In the genomic region with DNA sequence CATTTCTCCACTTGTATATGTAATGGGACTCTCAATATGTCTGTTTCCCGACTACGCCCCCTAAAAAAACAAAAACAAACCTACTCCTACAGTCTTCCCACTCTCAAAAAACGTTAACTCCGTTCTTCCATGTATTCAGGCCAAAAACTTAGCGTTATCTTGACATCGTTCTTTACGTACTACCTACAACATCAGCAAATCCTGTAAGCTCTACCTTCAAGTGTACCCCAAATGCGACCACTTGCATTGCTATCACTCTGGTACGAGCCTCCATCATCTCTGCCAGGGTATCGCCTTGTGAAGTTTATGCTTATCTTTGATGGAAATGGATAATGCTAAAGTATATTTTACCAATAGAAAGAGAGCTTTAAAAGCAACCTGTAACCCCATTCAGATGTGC, we compare ENCODE assay signal across 9 cellular contexts. TPM values are rescaled to one million over a fixed set of nuclear protein-coding genes. Genes with fewer than 3 reads are reported as not detected.
DNase-seq lines count a peak whose midpoint lies in the region; ATAC-seq, FAIRE-seq and TF ChIP-seq lines count a peak whose summit lies in the region.
"Had no signal": no experiment of that assay in that cellular context is flagged by ENCODE, and none has a peak within 500 bp of the region (broad histone marks: within the 10 kb centered on the region; RNA-seq: fewer than 3 reads in every experiment).

No MANE protein-coding gene starts in this region.

- no peaks in the 10 kb centered on the region for H4K20me1 ChIP-seq in GM23338 (replicated peaks; ENCODE audit: insufficient read depth)

- no peaks in the 10 kb centered on the region; the same call in none of the 3 replicates for H3K4me1 Mint-ChIP-seq in GM23338

- no peak for FAIRE-seq in GM12891 (lab: Jason Lieb, UNC)

- peak overlapping the region; percentile 74 to 92 for H3K9ac ChIP-seq in stomach smooth muscle (ENCODE audit: low read length in 2 of 2)

- no peaks in the 10 kb centered on the region for H3K36me3 ChIP-seq in GM23338 (ENCODE audit: insufficient read depth)
- peaks cover 8 to 11% of the 10 kb centered on the region in 2 donors for H3K36me3 ChIP-seq in stomach smooth muscle (ENCODE audit: control insufficient read depth in 2 of 2, insufficient read depth in 2 of 2, low read length in 2 of 2)

- H3K9me3 ChIP-seq in stomach smooth muscle (ENCODE audit: control insufficient read depth in 2 of 2, low read length in 2 of 2): no peaks in the 10 kb centered on the region

- H3K4me3 Mint-ChIP-seq in GM23338: no peak overlapping the region
- H3K4me3 Mint-ChIP-seq: activated CD4-positive, alpha-beta T cell treated with anti-CD3 and anti-CD28 coated beads, Interleukin-2, amount 10 ng/mL, durations not matched to agents 7 days and 5 days had no signal

- H3K27me3 ChIP-seq in GM23338 (ENCODE audit: insufficient read depth): no peaks in the 10 kb centered on the region
- no peaks in the 10 kb centered on the region for H3K27me3 ChIP-seq in stomach smooth muscle (ENCODE audit: control insufficient read depth in 1 of 2, insufficient read depth in 2 of 2, low read length in 2 of 2)

- H3K36me3 Mint-ChIP-seq in GM23338 (ENCODE audit: low read depth): no peaks in the 10 kb centered on the region; the same call in 1 of the 3 replicates

- no peak for ATAC-seq in GM23338

- no peaks in the 10 kb centered on the region for H3K9me3 Mint-ChIP-seq in GM23338
- H3K9me3 Mint-ChIP-seq: activated CD4-positive, alpha-beta T cell treated with anti-CD3 and anti-CD28 coated beads, Interleukin-2, amount 10 ng/mL, durations not matched to agents 7 days and 5 days had no signal

- H3K4me3 ChIP-seq in GM23338 (peak overlapping the region; percentile 64), iPS-11a (ENCODE audit: low read depth, low read length) (peak overlapping the region; percentile 93), stomach smooth muscle (ENCODE audit: low read length in 2 of 2) (peak overlapping the region; percentile 94 to 99)

- DNase-seq in GM23338 (ENCODE audit: low spot score) (no peak), NCI-H748 (lab: John Stamatoyannopoulos, UW; ENCODE audit: unreplicated experiment) (no peak), kidney glomerular epithelial cell (lab: John Stamatoyannopoulos, UW) (no peak), NCI-H1694 treated with DMSO at 0.1 percent for 48 hours (lab: John Stamatoyannopoulos, UW) (no peak), GM12891 (ENCODE audit: insufficient read length, low spot score) (no peak)

- no peak for TF ChIP-seq CTCF in GM23338 (conservative IDR thresholded peaks at IDR 0.05; ENCODE audit: low read depth in 2 of 2)
- no peak for TF ChIP-seq CTCF in VCaP (conservative IDR thresholded peaks at IDR 0.05)

- no peaks in the 10 kb centered on the region for H3K9me2 ChIP-seq in GM23338 (ENCODE audit: insufficient read depth)

- H3K27ac ChIP-seq in GM23338 (ENCODE audit: low read depth) (no peak overlapping the region), VCaP (peak overlapping the region; percentile 78), stomach smooth muscle (ENCODE audit: low read length) (no peak overlapping the region)

- TF ChIP-seq POLR2A in GM12891 (IDR thresholded peaks at IDR 0.05; ENCODE audit: low read depth, low read length): no peak

- peak overlapping the region; percentile 80 for H3K4me2 ChIP-seq in GM23338

- H2AFZ ChIP-seq in GM23338: peak overlapping the region; percentile 80; the same call in 1 of the 2 replicates

- H3K27ac Mint-ChIP-seq in GM23338: no peak overlapping the region
- H3K27ac Mint-ChIP-seq: activated CD4-positive, alpha-beta T cell treated with anti-CD3 and anti-CD28 coated beads, Interleukin-2, amount 10 ng/mL, durations not matched to agents 7 days and 5 days had no signal

- peaks cover 2% of the 10 kb centered on the region for H3K27me3 Mint-ChIP-seq in GM23338 (ENCODE audit: insufficient read depth, low read depth, poor library complexity)
- H3K27me3 Mint-ChIP-seq: activated CD4-positive, alpha-beta T cell treated with anti-CD3 and anti-CD28 coated beads, Interleukin-2, amount 10 ng/mL, durations not matched to agents 7 days and 5 days had no signal

- H3F3A ChIP-seq in GM23338 (replicated peaks; ENCODE audit: low read depth): no peaks in the 10 kb centered on the region

- H3K79me2 ChIP-seq in GM23338 (replicated peaks; ENCODE audit: insufficient read depth): peaks cover 9% of the 10 kb centered on the region; the same call in 1 of the 2 replicates

- peaks cover 9% of the 10 kb centered on the region for H3K4me1 ChIP-seq in GM23338 (ENCODE audit: insufficient read depth)
- peaks cover 7% of the 10 kb centered on the region for H3K4me1 ChIP-seq in stomach smooth muscle (ENCODE audit: control insufficient read depth, insufficient read depth, low read length)

TF ChIP-seq in GM23338, 12 proteins besides CTCF, POLR2A, EP300 and RAD21 (continues in another document):
- TF ChIP-seq ZNF114 (CRISPR knock-in tag; IDR thresholded peaks at IDR 0.05) (no peak), CREB1 (CRISPR knock-in tag; IDR thresholded peaks at IDR 0.05; ENCODE audit: low read depth) (no peak), POLR2AphosphoS5 (IDR thresholded peaks at IDR 0.05; ENCODE audit: low read depth) (no peak), JUNB (IDR thresholded peaks at IDR 0.05; ENCODE audit: unreplicated experiment) (no peak), ZNF331 (CRISPR knock-in tag; IDR thresholded peaks at IDR 0.05; ENCODE audit: low read depth) (no peak), EZH2 (IDR thresholded peaks at IDR 0.05; ENCODE audit: low read depth, unreplicated experiment) (no peak), EZH2phosphoT487 (IDR thresholded peaks at IDR 0.05; ENCODE audit: unreplicated experiment) (no peak)

TF ChIP-seq in GM12891, 5 proteins besides CTCF, POLR2A, EP300 and RAD21:
- TF ChIP-seq POLR2AphosphoS5 (IDR thresholded peaks at IDR 0.05; ENCODE audit: low read depth, low read length) (no peak), TAF1 (IDR thresholded peaks at IDR 0.05; ENCODE audit: low read depth, low read length) (no peak), PAX5 (IDR thresholded peaks at IDR 0.05; ENCODE audit: insufficient read depth, low read length, severe bottlenecking) (no peak), POU2F2 (IDR thresholded peaks at IDR 0.05; ENCODE audit: low read depth, low read length) (no peak), SPI1 (IDR thresholded peaks at IDR 0.05; ENCODE audit: low read depth, low read length) (no peak)

RNA-seq across cellular contexts. Expression of gene GPATCH11, which starts 0.5 kb away (rescaled TPM):
- 2.8 and 3.5 TPM in 2 replicates for total RNA-seq in GM23338 (2014; rRNA removed; shearing (Covaris generic))
- polyA plus RNA-seq in GM23338 (2016; fragmentation: Nextera tagmentation; extraction: Ambion mirVana): 4.3 and 8.0 TPM in 2 replicates
- polyA plus RNA-seq in GM12891 (2012; ENCODE audit: low read depth, missing spikeins): 6.6 TPM

RNA-seq across cellular contexts. Expression of gene HEATR5B, which starts 0.6 kb away (rescaled TPM):
- 13.7 and 18.8 TPM in 2 replicates for total RNA-seq in GM23338 (2014; rRNA removed; shearing (Covaris generic))
- 2.7 and 4.0 TPM in 2 replicates for polyA plus RNA-seq in GM23338 (2016; fragmentation: Nextera tagmentation; extraction: Ambion mirVana)
- 6.9 TPM for polyA plus RNA-seq in GM12891 (2012; ENCODE audit: low read depth, missing spikeins)
